8 cellular contexts compared by ENCODE assay signal in the genomic region with DNA sequence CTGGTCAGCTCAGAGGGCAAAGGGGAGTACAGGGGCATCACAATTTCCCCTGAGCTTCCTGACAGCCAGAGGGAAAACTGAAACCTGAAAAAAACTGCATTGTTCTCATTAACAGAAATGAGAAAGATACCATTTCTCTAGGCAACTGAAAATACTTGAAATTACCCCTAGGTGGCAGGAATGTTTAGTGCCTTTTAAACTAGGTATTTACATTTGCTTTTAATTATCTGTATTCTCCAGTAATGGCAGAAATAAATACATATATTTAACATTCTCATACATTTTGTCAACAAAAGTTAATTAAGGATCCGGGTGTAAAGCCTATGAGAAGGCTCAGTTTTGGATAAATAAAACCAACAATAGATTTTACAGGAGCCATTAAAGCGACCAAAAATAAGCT. TPM values are rescaled to one million over a fixed set of nuclear protein-coding genes. Genes with fewer than 3 reads are reported as not detected.
DNase-seq lines count a peak whose midpoint lies in the region; ATAC-seq and TF ChIP-seq lines count a peak whose summit lies in the region.

No MANE protein-coding gene starts in this region.

- H3K27ac Mint-ChIP-seq in CD8-positive, alpha-beta memory T cell = no peak overlapping the region

- peaks cover 2 to 15% of the 10 kb centered on the region in 2 donors for H3K27me3 Mint-ChIP-seq in CD8-positive, alpha-beta memory T cell

- H3K9me3 ChIP-seq in AG04450 (ENCODE audit: control insufficient read depth, insufficient read depth, low read length) = no peaks in the 10 kb centered on the region; the same call in 1 of the 2 replicates
- no peaks in the 10 kb centered on the region for H3K9me3 ChIP-seq in CD8-positive, alpha-beta memory T cell (ENCODE audit: low read length)

- no peak overlapping the region for H3K4me3 Mint-ChIP-seq in CD8-positive, alpha-beta memory T cell

- H3K36me3 Mint-ChIP-seq in CD8-positive, alpha-beta memory T cell = no peaks in the 10 kb centered on the region

- peak; percentile 68 for TF ChIP-seq CTCF in AG04450 (IDR thresholded peaks at IDR 0.05; ENCODE audit: low read depth, low read length)

- no peaks in the 10 kb centered on the region for H3K27me3 ChIP-seq in AG04450 (ENCODE audit: control insufficient read depth, insufficient read depth, low read length)
- no peaks in the 10 kb centered on the region for H3K27me3 ChIP-seq in H7 (ENCODE audit: control insufficient read depth, insufficient read depth, low read length)
- H3K27me3 ChIP-seq in CD8-positive, alpha-beta memory T cell (ENCODE audit: insufficient read depth, low read length, poor library complexity, severe bottlenecking) = no peaks in the 10 kb centered on the region

- H3K4me3 ChIP-seq in AG04450 (ENCODE audit: low read depth, low read length) (no peak overlapping the region), H7 (ENCODE audit: insufficient read depth, low read depth, low read length) (no peak overlapping the region)
- no peak overlapping the region for H3K4me3 ChIP-seq in CD8-positive, alpha-beta memory T cell (ENCODE audit: low read length)

- ATAC-seq in HG02642 (IDR thresholded peaks at IDR 0.05; ENCODE audit: poor library complexity, unreplicated experiment) = no peak

- CTCF ChIA-PET in AG04450 (lab: Charles Lee) = interaction anchor here (0.7 to 4.3 kb wide), 36 partner anchors 10 to 387 kb away, joined by 3 to 171 read pairs (median 4); a partner anchor contains a TSS
- CTCF ChIA-PET in CD8-positive, alpha-beta memory T cell (lab: Charles Lee) = interaction anchor here (0.7 to 1.1 kb wide), 2 partner anchors 9 to 169 kb away, joined by 4 read pairs; no protein-coding TSS in a partner anchor

- no peaks in the 10 kb centered on the region for H3K4me1 ChIP-seq in CD8-positive, alpha-beta memory T cell (ENCODE audit: insufficient read depth, low read length)

- DNase-seq in AG04450 (ENCODE audit: low read depth, low spot score) (no peak), H7 (peak; percentile 60), SW480 (ENCODE audit: low spot score) (peak; percentile 42), iris pigment epithelial cell (ENCODE audit: low read depth) (peak; percentile 28), NCI-H526 treated with DMSO at 0.1 percent for 48 hours (lab: John Stamatoyannopoulos, UW) (no peak)
- DNase-seq in CD8-positive, alpha-beta memory T cell = no peak
- DNase-seq in stimulated activated naive CD4-positive, alpha-beta T cell (lab: John Stamatoyannopoulos, UW) = no peak

- H3K27ac ChIP-seq in AG04450 (ENCODE audit: low read depth, low read length) = no peak overlapping the region
- H3K27ac ChIP-seq in CD8-positive, alpha-beta memory T cell (ENCODE audit: low read depth, low read length) = no peak overlapping the region

- H3K4me1 Mint-ChIP-seq in CD8-positive, alpha-beta memory T cell = no peaks in the 10 kb centered on the region

- POLR2A ChIA-PET in AG04450 (lab: Yijun Ruan, JAX) = interaction anchor here (0.5 to 0.7 kb wide), 2 partner anchors 181 to 279 kb away, joined by 3 to 4 read pairs; no protein-coding TSS in a partner anchor
- POLR2A ChIA-PET in CD8-positive, alpha-beta memory T cell (lab: Charles Lee) = no interaction called here

- no peaks in the 10 kb centered on the region for H3K9me3 Mint-ChIP-seq in CD8-positive, alpha-beta memory T cell

- H3K36me3 ChIP-seq in H7 (replicated peaks; ENCODE audit: control insufficient read depth, insufficient read depth, low read length) = peaks cover 12% of the 10 kb centered on the region
- no peaks in the 10 kb centered on the region for H3K36me3 ChIP-seq in CD8-positive, alpha-beta memory T cell (ENCODE audit: insufficient read depth, low read length)

RNA-seq across cellular contexts. Expression of a gene that starts 34.5 kb away (rescaled TPM):
- 2,534 and 2,992 TPM in 2 replicates for polyA plus RNA-seq in AG04450 (2011; rRNA removed)
- 242 and 285 TPM in 2 replicates for polyA minus RNA-seq in AG04450 (2011; rRNA and poly(A)+ RNA removed)
- 865 and 1,238 TPM in 2 replicates for total RNA-seq in H7 (2014; rRNA removed; shearing (Covaris generic))
- total RNA-seq in CD8-positive, alpha-beta memory T cell = 1,000 to 10,000 TPM; 1,340 to 1,381 TPM
- polyA plus RNA-seq in CD8-positive, alpha-beta memory T cell = 4,796 TPM

Comparison
In these comparisons a context has a peak if more than half of its experiments do, and no peak if none do; other contexts are left out.
1. DNase-seq: peak in H7 (single experiment), SW480 (single experiment) and iris pigment epithelial cell (single experiment); none in AG04450 (single experiment), CD8-positive, alpha-beta memory T cell (0 of 5), NCI-H526 treated with DMSO at 0.1 percent for 48 hours (single experiment) and stimulated activated naive CD4-positive, alpha-beta T cell (0 of 6).